ENCODE assay signal across 16 cellular contexts in the genomic region with DNA sequence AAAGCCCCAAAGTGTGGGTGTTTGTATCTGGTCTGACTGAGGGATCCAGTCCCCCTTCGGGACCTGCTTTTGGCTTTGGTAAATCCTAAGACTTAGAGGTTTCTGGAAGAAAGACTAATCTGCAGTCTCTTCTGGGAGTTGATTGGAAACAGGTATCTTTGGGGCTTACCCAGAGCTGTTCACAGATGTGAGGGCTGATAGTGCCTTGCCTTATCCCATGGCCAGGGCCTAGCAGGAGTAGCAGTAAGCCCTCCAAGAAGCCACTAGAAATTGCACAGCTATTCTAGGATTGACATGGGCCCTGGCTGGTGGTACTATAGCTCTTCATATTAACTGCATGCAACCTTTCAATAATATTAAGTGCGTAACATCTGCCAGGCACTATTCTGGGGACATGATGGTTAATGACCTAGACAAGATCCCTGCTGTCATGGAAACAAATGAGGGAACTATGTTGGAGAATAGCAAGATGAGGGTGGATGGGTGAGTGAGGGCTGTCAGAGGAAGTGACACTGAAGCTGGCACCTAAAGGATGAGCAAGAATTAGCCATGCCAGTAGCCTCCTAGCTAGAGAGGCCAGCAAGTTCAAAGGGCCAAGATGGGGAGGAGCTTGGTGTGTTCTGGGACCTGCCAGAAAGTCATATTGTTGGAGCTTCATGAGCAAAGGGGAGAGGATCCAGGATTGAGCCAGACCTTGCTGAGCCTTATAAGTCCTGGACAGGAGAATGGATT.
DNase-seq lines count a peak whose midpoint lies in the region; ATAC-seq lines count a peak whose summit lies in the region.
"Had no signal": no experiment of that assay in that cellular context is flagged by ENCODE, and none has a peak within 500 bp of the region (broad histone marks: within the 10 kb centered on the region; RNA-seq: fewer than 3 reads in every experiment).

No MANE protein-coding gene starts in this region.

- H3K4me3 ChIP-seq in right cardiac atrium (ENCODE audit: low read length) (no peak overlapping the region), aorta (ENCODE audit: low read length in 2 of 2) (no peak overlapping the region)
- H3K4me3 ChIP-seq: body of pancreas, PC-9, stomach had no signal

- no peaks in the 10 kb centered on the region for H3K9me3 ChIP-seq in right cardiac atrium (ENCODE audit: control insufficient read depth, low read length)
- no peaks in the 10 kb centered on the region for H3K9me3 ChIP-seq in aorta (ENCODE audit: control insufficient read depth, low read length)

- WGBS in right cardiac atrium, result 96% methylated on average over 2 of the region's 2 CpGs
- WGBS in aorta, 2 donors, result 96 to 98% methylated on average over 2 of the region's 2 CpGs

- ATAC-seq in right cardiac atrium (peak; percentile 36 to 40), left cardiac atrium (no peak), left lobe of liver (peak; percentile 73), aorta (ENCODE audit: low FRiP score) (peak; percentile 43)
- ATAC-seq: body of pancreas; effector memory CD8-positive, alpha-beta T cell had no signal

- H3K27ac ChIP-seq in right cardiac atrium (ENCODE audit: low read length) (no peak overlapping the region), aorta (ENCODE audit: low read depth in 1 of 2, low read length in 2 of 2) (no peak overlapping the region)
- H3K27ac ChIP-seq: body of pancreas, PC-9 had no signal

- H3K36me3 ChIP-seq in aorta (ENCODE audit: control insufficient read depth in 1 of 2, insufficient read depth in 2 of 2, low read length in 1 of 2), result no peaks in the 10 kb centered on the region
- H3K36me3 ChIP-seq: stomach had no signal

- H3K4me1 ChIP-seq in right cardiac atrium (ENCODE audit: control insufficient read depth, insufficient read depth, low read length) (peaks cover 11% of the 10 kb centered on the region), aorta (ENCODE audit: control insufficient read depth in 1 of 2, insufficient read depth in 2 of 2, low read length in 2 of 2) (peaks cover 0 to 3% of the 10 kb centered on the region in 2 donors)

- intact Hi-C loops in right cardiac atrium (cut with DNase I), result loop anchor here in 3 of 4 donors (10.0 kb wide), 4 partner anchors 74 to 346 kb away; partner anchors contain the start of gene CRADD (in 1 of the 3)
- intact Hi-C loops in left cardiac atrium (cut with DNase I), result loop anchor here in 1 of 2 donors (10.0 kb wide), 2 partner anchors 74 to 174 kb away; partner anchors contain the start of genes CRADD and SOCS2
- intact Hi-C loops in aorta (cut with DNase I), result no loop called here

- DNase-seq in right cardiac atrium, result no peak
- DNase-seq in left cardiac atrium, result no peak
- DNase-seq in NCI-H524 (lab: John Stamatoyannopoulos, UW), result peak; percentile 58 to 93
- DNase-seq in left lobe of liver (ENCODE audit: low spot score), result no peak
- no peak for DNase-seq in aorta
- no peak for DNase-seq in stimulated activated CD4-positive, alpha-beta T cell treated with anti-CD3 and anti-CD28 coated beads, Interleukin-4, amount 100 ng/mL, for 1 hour
- no peak for DNase-seq in activated naive CD4-positive, alpha-beta T cell (lab: John Stamatoyannopoulos, UW)
- DNase-seq: activated T-cell treated with anti-CD3 and anti-CD28 coated beads, Interleukin-2, amount 50 U/mL, for 48 hours; body of pancreas; effector memory CD8-positive, alpha-beta T cell; H7; NCI-H1092; NCI-H2081 treated with DMSO at 0.1 percent for 48 hours; PC-9; stimulated activated CD4-positive, alpha-beta T cell treated with anti-CD3 and anti-CD28 coated beads, Interleukin-4, amount 100 ng/mL, for 24 hours; stomach had no signal

- H3K27me3 ChIP-seq in right cardiac atrium (ENCODE audit: control insufficient read depth, insufficient read depth) (no peaks in the 10 kb centered on the region), aorta (ENCODE audit: control insufficient read depth in 1 of 2, insufficient read depth in 2 of 2, low read length in 1 of 2) (no peaks in the 10 kb centered on the region)
- H3K27me3 ChIP-seq: body of pancreas, stomach had no signal

Comparison
In these comparisons a context has a peak if more than half of its experiments do, and no peak if none do; other contexts are left out.
1. ATAC-seq: peak in right cardiac atrium (2 of 2), left lobe of liver (single experiment) and aorta (single experiment); none in left cardiac atrium (0 of 2).
2. DNase-seq: peak in NCI-H524 (2 of 2); none in right cardiac atrium (0 of 3), left cardiac atrium (single experiment), left lobe of liver (single experiment), aorta (0 of 2), stimulated activated CD4-positive, alpha-beta T cell treated with anti-CD3 and anti-CD28 coated beads, Interleukin-4, amount 100 ng/mL, for 1 hour (single experiment) and activated naive CD4-positive, alpha-beta T cell (0 of 4).
3. intact Hi-C loops: an anchor here in right cardiac atrium (10.0 kb wide); none called in aorta.